In the genomic region with DNA sequence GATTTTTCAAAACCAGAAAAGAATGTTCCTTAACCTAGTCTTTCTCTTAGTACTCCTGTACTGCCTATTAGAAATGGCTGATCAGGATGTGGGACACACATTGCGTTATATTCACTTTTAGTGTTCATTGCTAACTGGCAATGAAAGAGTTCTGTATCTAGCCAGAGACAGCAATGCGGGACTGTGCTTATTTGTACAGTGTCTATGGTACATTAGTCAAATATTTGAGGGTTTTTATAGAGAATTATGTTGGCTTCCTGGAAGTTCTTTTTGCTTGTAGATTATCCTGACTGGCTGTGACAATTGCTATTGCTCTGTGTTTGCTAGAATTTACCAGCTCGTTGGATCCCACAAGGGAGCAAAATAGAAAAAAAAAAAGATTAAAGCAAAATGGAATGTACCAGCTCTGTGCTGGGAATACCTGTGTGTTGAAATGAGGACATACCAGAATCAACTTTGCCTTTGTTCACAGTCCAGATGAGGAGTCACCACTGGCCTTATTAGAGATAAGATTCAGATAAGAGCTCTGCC, we compare ENCODE assay signal across 14 cellular contexts. TPM values are rescaled to one million over a fixed set of nuclear protein-coding genes. Genes with fewer than 3 reads are reported as not detected.
DNase-seq lines count a peak whose midpoint lies in the region; ATAC-seq, FAIRE-seq and TF ChIP-seq lines count a peak whose summit lies in the region.
"Had no signal": no experiment of that assay in that cellular context is flagged by ENCODE, and none has a peak within 500 bp of the region (broad histone marks: within the 10 kb centered on the region; RNA-seq: fewer than 3 reads in every experiment).

No MANE protein-coding gene starts in this region.

- H3K27me3 ChIP-seq in BLaER1 treated with 17β-estradiol and CSF1 and Interleukin-3, amounts not matched to agents 10 nM and 100 nM, result no peaks in the 10 kb centered on the region
- no peaks in the 10 kb centered on the region for H3K27me3 ChIP-seq in trophoblast cell (ENCODE audit: insufficient read depth, low read length)

- DNase-seq in fibroblast of pulmonary artery (ENCODE audit: low read depth), result peak; percentile 56
- DNase-seq in trophoblast cell, result peak; percentile 68 to 89
- DNase-seq in NCI-H526 treated with DMSO at 0.1 percent for 48 hours (lab: John Stamatoyannopoulos, UW), result no peak
- no peak for DNase-seq in C1 segment of cervical spinal cord (lab: John Stamatoyannopoulos, UW)
- DNase-seq: activated CD4-positive, alpha-beta T cell treated with anti-CD3 and anti-CD28 coated beads for 4 hours; activated effector memory CD4-positive, alpha-beta T cell treated with anti-CD3 and anti-CD28 coated beads, Interleukin-2, amount 50 U/mL, for 16 hours; lower lobe of right lung; NCI-H1105; NCI-H69; SK-N-SH had no signal

- no peak for ATAC-seq in HG03342 (IDR thresholded peaks at IDR 0.05; ENCODE audit: unreplicated experiment)
- ATAC-seq in GM18519 (IDR thresholded peaks at IDR 0.05; ENCODE audit: low FRiP score, unreplicated experiment), result no peak

- no peak overlapping the region for H3K14ac ChIP-seq in trophoblast cell (ENCODE audit: low read length)

- peak overlapping the region; percentile 80 for H2BK120ac ChIP-seq in trophoblast cell (ENCODE audit: insufficient read depth, low read length, poor library complexity)

- peaks cover 15 to 60% (median 25%) of the 10 kb centered on the region in 11 experiments; a peak in 21 of 22 replicates for H3K9me3 ChIP-seq in BLaER1 treated with 17β-estradiol and CSF1 and Interleukin-3, amounts not matched to agents 10 nM and 100 nM (replicated peaks in 1 of 11)
- no peaks in the 10 kb centered on the region for H3K9me3 ChIP-seq in trophoblast cell (ENCODE audit: insufficient read depth, low read depth, low read length)
- H3K9me3 ChIP-seq: lower lobe of right lung, SK-N-SH had no signal

- no CpG with 5 or more reads among the region's 3 CpGs for WGBS in trophoblast cell (ENCODE audit: extremely low coverage, insufficient coverage, insufficient read length)

- no peak for TF ChIP-seq CTCF in fibroblast of pulmonary artery (IDR thresholded peaks at IDR 0.05; ENCODE audit: low read length, missing control alignments)

- H4K20me1 ChIP-seq in BLaER1 treated with 17β-estradiol and CSF1 and Interleukin-3, amounts not matched to agents 10 nM and 100 nM, result no peaks in the 10 kb centered on the region

- H2BK5ac ChIP-seq in trophoblast cell (ENCODE audit: low read depth, low read length, poor library complexity), result peak overlapping the region; percentile 68

- no peak overlapping the region for H3K4me3 ChIP-seq in BLaER1 treated with 17β-estradiol and CSF1 and Interleukin-3, amounts not matched to agents 10 nM and 100 nM
- H3K4me3 ChIP-seq in fibroblast of pulmonary artery (replicated peaks; ENCODE audit: low read depth, low read length) (no peak overlapping the region), trophoblast cell (ENCODE audit: low read depth, low read length) (no peak overlapping the region)
- H3K4me3 ChIP-seq: lower lobe of right lung had no signal

- H3K27ac ChIP-seq in BLaER1 treated with 17β-estradiol and CSF1 and Interleukin-3, amounts not matched to agents 10 nM and 100 nM, result peak overlapping the region in 6 of 11 experiments; percentile 65 to 88 (median 86); a peak in 10 of 22 replicates
- H3K27ac ChIP-seq in trophoblast cell (ENCODE audit: low read depth, low read length), result peak overlapping the region; percentile 95
- H3K27ac ChIP-seq: lower lobe of right lung had no signal

- peak; percentile 80 for FAIRE-seq in TTC549 (lab: Jason Lieb, UNC)

- H4K8ac ChIP-seq in trophoblast cell (ENCODE audit: low read depth, low read length), result no peak overlapping the region

- H4K12ac ChIP-seq in trophoblast cell (ENCODE audit: low read depth, low read length), result no peak overlapping the region

- H3K18ac ChIP-seq in trophoblast cell (ENCODE audit: low read length), result no peak overlapping the region

- peaks cover 7 to 100% (median 23%) of the 10 kb centered on the region in 10 experiments; a peak in 19 of 20 replicates for H3K4me1 ChIP-seq in BLaER1 treated with 17β-estradiol and CSF1 and Interleukin-3, amounts not matched to agents 10 nM and 100 nM
- H3K4me1 ChIP-seq in trophoblast cell (ENCODE audit: control insufficient read depth in 1 of 2, insufficient read depth in 2 of 2, low read length in 2 of 2), result peaks cover 14 to 19% of the 10 kb centered on the region in 2 experiments

- no peak overlapping the region for H4K91ac ChIP-seq in trophoblast cell (ENCODE audit: low read depth, low read length)

- H3K23ac ChIP-seq in trophoblast cell (ENCODE audit: low read length), result no peak overlapping the region

- H3K79me2 ChIP-seq in trophoblast cell (ENCODE audit: control insufficient read depth, insufficient read depth, low read length, poor library complexity), result peaks cover 2% of the 10 kb centered on the region

- peak overlapping the region in 1 of 11 experiments; percentile 63; a peak in 1 of 22 replicates for H3K9ac ChIP-seq in BLaER1 treated with 17β-estradiol and CSF1 and Interleukin-3, amounts not matched to agents 10 nM and 100 nM
- H3K9ac ChIP-seq in trophoblast cell (ENCODE audit: low read length), result no peak overlapping the region
- H3K9ac ChIP-seq: SK-N-SH had no signal

- no peak overlapping the region for H2BK12ac ChIP-seq in trophoblast cell (ENCODE audit: low read length)

- H3K4ac ChIP-seq in trophoblast cell (ENCODE audit: low read depth, low read length), result no peak overlapping the region

- H3K4me2 ChIP-seq in BLaER1 treated with 17β-estradiol and CSF1 and Interleukin-3, amounts not matched to agents 10 nM and 100 nM, result peak overlapping the region in 4 of 11 experiments; percentile 61 to 94 (median 77); a peak in 6 of 22 replicates
- no peak overlapping the region for H3K4me2 ChIP-seq in trophoblast cell (ENCODE audit: low read length)
- H3K4me2 ChIP-seq: SK-N-SH had no signal

- no peak overlapping the region for H2AFZ ChIP-seq in trophoblast cell (ENCODE audit: insufficient read depth, low read length, poor library complexity)

- peaks cover 0 to 6% (median 0%) of the 10 kb centered on the region in 11 experiments; a peak in 1 of 22 replicates for H3K36me3 ChIP-seq in BLaER1 treated with 17β-estradiol and CSF1 and Interleukin-3, amounts not matched to agents 10 nM and 100 nM
- no peaks in the 10 kb centered on the region for H3K36me3 ChIP-seq in trophoblast cell (ENCODE audit: control insufficient read depth in 1 of 2, insufficient read depth in 2 of 2, low read length in 2 of 2)
- H3K36me3 ChIP-seq: lower lobe of right lung had no signal

- H2AK5ac ChIP-seq in trophoblast cell (ENCODE audit: low read length), result no peak overlapping the region

- H3K79me1 ChIP-seq in trophoblast cell (ENCODE audit: low read length), result peaks cover 27% of the 10 kb centered on the region

RNA-seq across cellular contexts. Expression of a gene that starts 22.4 kb away (rescaled TPM):
- 58.0 and 62.9 TPM in 2 replicates for polyA plus RNA-seq in trophoblast cell (2013)

Comparison
In these comparisons a context has a peak if more than half of its experiments do, and no peak if none do; other contexts are left out.
1. DNase-seq: peak in fibroblast of pulmonary artery (single experiment) and trophoblast cell (2 of 2); none in NCI-H526 treated with DMSO at 0.1 percent for 48 hours (single experiment) and C1 segment of cervical spinal cord (0 of 14).